1 cellular context compared by ENCODE assay signal in genomic region chr2:39568116-39568515, GRCh38.
TF ChIP-seq lines count a peak whose summit lies in the region.

No MANE protein-coding gene starts in this region.

TF ChIP-seq in IMR-90, 13 proteins besides CTCF, POLR2A, EP300 and RAD21 (continued from another document):
- TF ChIP-seq RCOR1 (IDR thresholded peaks at IDR 0.05; ENCODE audit: insufficient replicate concordance, low read length) = no peak
- TF ChIP-seq BHLHE40 (IDR thresholded peaks at IDR 0.05; ENCODE audit: low read depth, low read length) = no peak
- no peak for TF ChIP-seq MAZ (IDR thresholded peaks at IDR 0.05; ENCODE audit: borderline replicate concordance, low read depth, low read length)
- TF ChIP-seq MXI1 (IDR thresholded peaks at IDR 0.05; ENCODE audit: borderline replicate concordance, low read depth, low read length) = no peak
- no peak for TF ChIP-seq CEBPB (IDR thresholded peaks at IDR 0.05; ENCODE audit: low read depth, low read length)
- TF ChIP-seq FOS (IDR thresholded peaks at IDR 0.05; ENCODE audit: low read depth, low read length) = no peak
- TF ChIP-seq ELK1 (IDR thresholded peaks at IDR 0.05; ENCODE audit: borderline replicate concordance, low read depth, low read length) = no peak
- no peak for TF ChIP-seq NFE2L2 (IDR thresholded peaks at IDR 0.05; ENCODE audit: low read depth, low read length)
- no peak for TF ChIP-seq CHD1 (IDR thresholded peaks at IDR 0.05; ENCODE audit: low read depth, low read length)
- TF ChIP-seq SMC3 (IDR thresholded peaks at IDR 0.05; ENCODE audit: low read depth, low read length) = no peak
- no peak for TF ChIP-seq MAFK (IDR thresholded peaks at IDR 0.05; ENCODE audit: low read depth, low read length)
- TF ChIP-seq RFX5 (IDR thresholded peaks at IDR 0.05; ENCODE audit: low read depth, low read length) = no peak
